Comparison of ENCODE assay signal across 20 cellular contexts in the genomic region with DNA sequence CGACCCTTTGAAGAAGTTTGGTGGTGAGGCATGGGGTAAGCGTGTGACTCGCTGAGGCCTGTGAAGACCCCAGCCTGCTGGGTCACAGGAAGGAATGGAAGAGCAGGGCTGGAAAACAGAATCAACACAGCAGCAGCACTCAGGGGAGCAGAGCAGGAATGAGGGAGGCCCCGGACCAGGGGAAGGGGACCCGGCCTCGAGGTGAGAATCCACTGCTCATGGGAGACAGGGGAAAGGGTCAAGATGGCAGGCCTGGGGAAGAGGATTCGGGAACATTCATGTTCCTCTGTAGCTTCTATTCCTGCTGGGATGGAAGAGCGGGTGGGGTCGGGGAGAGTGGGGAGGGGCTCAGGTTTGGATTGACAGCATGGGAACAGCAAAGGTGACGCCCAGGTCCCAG.
"Had no signal": no experiment of that assay in that cellular context is flagged by ENCODE, and none has a peak within 500 bp of the region (broad histone marks: within the 10 kb centered on the region; RNA-seq: fewer than 3 reads in every experiment).

No MANE protein-coding gene starts in this region.

- H3K4me1 ChIP-seq: parathyroid adenoma, prostate gland, right lobe of liver, transverse colon had no signal

- H3K9ac ChIP-seq: parathyroid adenoma had no signal

- H3K9me3 ChIP-seq: prostate gland, right lobe of liver, thoracic aorta, transverse colon had no signal

- H3K4me1 Mint-ChIP-seq: naive B cell; stimulated activated naive B cell treated with anti-CD40 and anti-IgM and Interleukin-4, amounts not matched to agents 10 μg/mL and 1 μg/mL and 100 μg/mL, for 72 hours; stimulated activated naive CD8-positive, alpha-beta T cell treated with anti-CD3 and anti-CD28 coated beads, Interleukin-15, amount 100 ng/mL, for 72 hours had no signal

- H3K27ac Mint-ChIP-seq: nephron; stimulated activated naive B cell treated with anti-CD40 and anti-IgM and Interleukin-4, amounts not matched to agents 10 μg/mL and 1 μg/mL and 100 μg/mL, for 72 hours had no signal

- H3K27ac ChIP-seq: hepatocyte, parathyroid adenoma, prostate gland, right lobe of liver, thoracic aorta, transverse colon had no signal

- H3K9me3 Mint-ChIP-seq: naive B cell; stimulated activated naive B cell treated with anti-CD40 and anti-IgM and Interleukin-4, amounts not matched to agents 10 μg/mL and 1 μg/mL and 100 μg/mL, for 72 hours; stimulated activated naive CD8-positive, alpha-beta T cell treated with anti-CD3 and anti-CD28 coated beads, Interleukin-15, amount 100 ng/mL, for 72 hours had no signal

- H3K36me3 ChIP-seq: prostate gland, right lobe of liver, thoracic aorta, transverse colon had no signal

- H3K4me3 Mint-ChIP-seq: naive B cell; nephron; stimulated activated naive B cell treated with anti-CD40 and anti-IgM and Interleukin-4, amounts not matched to agents 10 μg/mL and 1 μg/mL and 100 μg/mL, for 72 hours; stimulated activated naive CD8-positive, alpha-beta T cell treated with anti-CD3 and anti-CD28 coated beads, Interleukin-15, amount 100 ng/mL, for 72 hours had no signal

- DNase-seq: dermis blood vessel endothelial cell; erythroblast; foreskin melanocyte; left colon; mesendoderm; naive B cell; occipital lobe; right lobe of liver; stimulated activated CD4-positive, alpha-beta T cell treated with anti-CD3 and anti-CD28 coated beads, Interleukin-15, amount 100 ng/mL, for 24 hours; stimulated activated CD4-positive, alpha-beta T cell treated with anti-CD3 and anti-CD28 coated beads, Interleukin-1b, Interleukin-23, amount 100 ng/mL, for 48 hours; stimulated activated CD4-positive, alpha-beta T cell treated with anti-CD3 and anti-CD28 coated beads, Interleukin-4, amount 100 ng/mL, for 24 hours; stimulated activated naive B cell treated with anti-CD40 and anti-IgM and Interleukin-4, amounts not matched to agents 10 μg/mL and 1 μg/mL and 100 μg/mL, for 72 hours; stimulated activated naive CD8-positive, alpha-beta T cell treated with anti-CD3 and anti-CD28 coated beads, Interleukin-15, amount 100 ng/mL, for 72 hours; substantia nigra; transverse colon had no signal

- ATAC-seq: left colon; right lobe of liver; stimulated activated naive B cell treated with anti-CD40 and anti-IgM and Interleukin-4, amounts not matched to agents 10 μg/mL and 1 μg/mL and 100 μg/mL, for 72 hours; stimulated activated naive CD8-positive, alpha-beta T cell treated with anti-CD3 and anti-CD28 coated beads, Interleukin-15, amount 100 ng/mL, for 72 hours had no signal

- H3K27me3 ChIP-seq: right lobe of liver had no signal

- H3K36me3 Mint-ChIP-seq: stimulated activated naive B cell treated with anti-CD40 and anti-IgM and Interleukin-4, amounts not matched to agents 10 μg/mL and 1 μg/mL and 100 μg/mL, for 72 hours had no signal

- H3K4me3 ChIP-seq: hepatocyte, prostate gland, right lobe of liver, thoracic aorta, transverse colon had no signal
